32 cellular contexts compared by ENCODE assay signal in the genomic region with DNA sequence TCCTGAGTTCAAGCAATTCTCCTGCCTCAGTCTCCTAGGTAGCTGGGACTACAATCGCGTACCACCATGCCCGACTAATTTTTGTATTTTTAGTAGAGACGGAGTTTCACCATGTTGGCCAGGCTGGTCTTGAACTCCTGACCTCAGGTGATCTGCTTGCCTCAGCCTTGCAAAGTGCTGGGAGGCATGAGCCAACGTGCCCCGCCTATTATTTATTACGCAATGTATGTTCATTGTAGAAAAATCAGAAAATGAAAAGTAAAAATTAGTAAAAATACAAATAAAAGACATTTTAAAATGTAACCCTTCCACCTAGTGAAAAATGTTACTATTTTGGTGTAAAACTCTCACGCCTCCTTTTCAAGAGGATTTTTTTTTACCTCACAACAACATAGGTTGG.
"Had no signal": no experiment of that assay in that cellular context is flagged by ENCODE, and none has a peak within 500 bp of the region (broad histone marks: within the 10 kb centered on the region; RNA-seq: fewer than 3 reads in every experiment).

No MANE protein-coding gene starts in this region.

- H3K27me3 ChIP-seq: adrenal gland, ascending aorta, body of pancreas, brain microvascular endothelial cell, cardiac muscle cell had no signal

- H3K4me1 ChIP-seq: adrenal gland, ascending aorta, body of pancreas had no signal

- DNase-seq: activated effector memory CD4-positive, alpha-beta T cell treated with anti-CD3 and anti-CD28 coated beads, Interleukin-2, amount 50 U/mL, for 16 hours; activated effector memory CD4-positive, alpha-beta T cell treated with Interleukin-2 at 50 U/mL for 16 hours; activated gamma-delta T cell; activated gamma-delta T cell treated with Interleukin-2 at 50 U/mL for 16 hours; activated naive CD4-positive, alpha-beta T cell; activated naive CD4-positive, alpha-beta T cell treated with anti-CD3 and anti-CD28 coated beads for 36 hours; activated naive CD4-positive, alpha-beta T cell treated with anti-CD3 and anti-CD28 coated beads, Interleukin-2, amount 10 ng/mL, durations not matched to agents 7 days and 5 days; activated naive CD4-positive, alpha-beta T cell treated with anti-CD3 and anti-CD28 coated beads, Interleukin-2, amount 50 U/mL, for 16 hours; activated naive CD4-positive, alpha-beta T cell treated with Interleukin-2 at 50 U/mL for 16 hours; activated naive CD8-positive, alpha-beta T cell treated with anti-CD3 and anti-CD28 coated beads for 36 hours; activated naive CD8-positive, alpha-beta T cell treated with anti-CD3 and anti-CD28 coated beads, Interleukin-2, amount 10 ng/mL, durations not matched to agents 7 days and 5 days; activated naive CD8-positive, alpha-beta T cell treated with anti-CD3 and anti-CD28 coated beads, Interleukin-2, amount 50 U/mL, for 24 hours; activated T-cell treated with anti-CD3 and anti-CD28 coated beads, Interleukin-2, amount 50 U/mL, for 1 hour; activated T-cell treated with anti-CD3 and anti-CD28 coated beads, Interleukin-2, amount 50 U/mL, for 24 hours; activated T-cell treated with anti-CD3 and anti-CD28 coated beads, Interleukin-2, amount 50 U/mL, for 4 hours; activated T-cell treated with anti-CD3 and anti-CD28 coated beads, Interleukin-2, amount 50 U/mL, for 48 hours; activated T-cell treated with anti-CD3 and anti-CD28 coated beads, Interleukin-2, amount 50 U/mL, for 72 hours; adrenal gland; amniotic stem cell; amygdala; anterior cingulate cortex; aorta; body of pancreas; brain microvascular endothelial cell; caudate nucleus; central memory CD4-positive, alpha-beta T cell; cerebellar nuclear complex had no signal

- H3K27ac ChIP-seq: adrenal gland, ascending aorta, body of pancreas, brain microvascular endothelial cell, cardiac muscle cell had no signal

- FAIRE-seq: bronchial epithelial cell had no signal

- ATAC-seq: activated naive CD4-positive, alpha-beta T cell treated with anti-CD3 and anti-CD28 coated beads, Interleukin-2, amount 50 U/mL, for 72 hours; activated naive CD8-positive, alpha-beta T cell treated with anti-CD3 and anti-CD28 coated beads, Interleukin-2, amount 50 U/mL, for 24 hours; activated T-cell treated with anti-CD3 and anti-CD28 coated beads, Interleukin-2, amount 50 U/mL, for 4 hours; activated T-cell treated with anti-CD3 and anti-CD28 coated beads, Interleukin-2, amount 50 U/mL, for 72 hours; activated T-helper 17 cell treated with anti-CD3 and anti-CD28 coated beads, Interleukin-2, amount 50 U/mL, for 72 hours; body of pancreas had no signal

- H3K4me3 ChIP-seq: adrenal gland, ascending aorta, body of pancreas, cardiac muscle cell had no signal

- H3K36me3 ChIP-seq: adrenal gland, ascending aorta, brain microvascular endothelial cell, cardiac muscle cell had no signal

- H3K9me3 ChIP-seq: adrenal gland, ascending aorta, body of pancreas had no signal
